In the genomic region with DNA sequence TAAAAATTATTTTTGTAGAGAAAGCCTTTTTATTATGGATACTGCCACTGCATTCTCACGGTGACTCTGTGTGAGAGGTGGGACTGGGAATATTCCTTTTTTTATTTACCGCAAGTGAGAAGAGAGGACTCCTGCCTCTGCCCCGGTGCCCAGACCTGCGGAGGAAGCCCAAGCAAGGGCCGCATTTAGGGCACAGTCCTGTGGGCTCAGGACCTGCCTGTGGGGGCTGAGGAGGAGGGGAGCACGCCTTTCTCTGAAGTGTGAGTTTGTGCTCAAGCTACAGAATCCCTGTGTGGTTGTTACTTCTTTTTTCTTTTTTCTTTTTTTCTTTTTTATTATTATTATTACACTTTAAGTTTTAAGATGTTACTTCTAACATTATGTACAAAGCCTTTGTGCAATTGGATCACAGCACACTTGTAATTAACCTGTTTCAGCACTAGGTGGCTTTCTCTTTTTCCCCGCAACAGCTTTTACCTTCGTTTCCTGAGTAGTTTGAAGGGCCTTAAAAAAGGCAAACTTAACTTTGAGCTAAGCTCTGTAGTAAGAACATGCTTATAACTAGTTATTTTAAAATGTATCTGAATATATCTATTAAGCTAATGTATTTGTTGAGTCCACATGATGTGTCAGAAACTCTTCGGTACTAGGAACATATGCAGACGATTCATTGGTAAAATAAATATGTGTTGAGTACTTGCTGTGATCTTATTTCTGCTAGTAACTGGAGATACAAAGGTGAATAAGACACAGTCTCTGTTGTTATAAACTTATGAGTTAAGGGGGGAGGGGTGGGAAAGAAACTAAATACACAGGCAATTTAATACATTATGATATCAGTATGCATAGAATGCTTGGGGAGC, we compare ENCODE assay signal across 8 cellular contexts. TPM values are rescaled to one million over a fixed set of nuclear protein-coding genes. Genes with fewer than 3 reads are reported as not detected.
DNase-seq lines count a peak whose midpoint lies in the region; ATAC-seq and TF ChIP-seq lines count a peak whose summit lies in the region.

No MANE protein-coding gene starts in this region.

- 50 to 56% (median 53%) methylated on average over 10 of the region's 10 CpGs for WGBS in adrenal gland, 4 donors

- TF ChIP-seq POLR2A in adrenal gland (IDR thresholded peaks at IDR 0.05): no peak

- H3K27me3 ChIP-seq in BE2C: no peaks in the 10 kb centered on the region
- H3K27me3 ChIP-seq in adrenal gland: no peaks in the 10 kb centered on the region

- no peak for DNase-seq in BE2C
- peak; percentile 73 for DNase-seq in Jurkat, Clone E6-1 (ENCODE audit: low read depth, low spot score)
- DNase-seq in adrenal gland: no peak
- peak; percentile 46 for DNase-seq in kidney glomerular epithelial cell (lab: John Stamatoyannopoulos, UW)
- no peak for DNase-seq in glomerular visceral epithelial cell (ENCODE audit: extremely low spot score)
- DNase-seq in SK-N-DZ (ENCODE audit: low spot score): no peak
- DNase-seq in NCI-H146 treated with DMSO at 0.1 percent for 48 hours (lab: John Stamatoyannopoulos, UW; ENCODE audit: unreplicated experiment): no peak

- peak; percentile 54 for ATAC-seq in GM18858 (IDR thresholded peaks at IDR 0.05; ENCODE audit: unreplicated experiment)

- H3K4me1 ChIP-seq in BE2C (no peaks in the 10 kb centered on the region; the same call in 1 of the 2 replicates), adrenal gland (replicated peaks in 1 of 2) (peaks cover 0 to 45% of the 10 kb centered on the region in 2 donors)

- intact Hi-C loops in adrenal gland (cut with DNase I): loop anchor here in 1 of 2 donors (5.0 kb wide), 1 partner anchor 111 kb away; no protein-coding TSS in a partner anchor

- H3K9me3 ChIP-seq in BE2C (no peaks in the 10 kb centered on the region), adrenal gland (replicated peaks in 1 of 3) (no peaks in the 10 kb centered on the region)

- no peak overlapping the region for H3K27ac ChIP-seq in adrenal gland

- TF ChIP-seq CTCF in BE2C (IDR thresholded peaks at IDR 0.05; ENCODE audit: low read depth, low read length): peak; percentile 74
- TF ChIP-seq CTCF in adrenal gland (IDR thresholded peaks at IDR 0.05): peak; percentile 54 to 74 (median 66)

- no peaks in the 10 kb centered on the region for H3K36me3 ChIP-seq in BE2C
- no peaks in the 10 kb centered on the region for H3K36me3 ChIP-seq in adrenal gland (replicated peaks in 1 of 2)

- H3K4me3 ChIP-seq in BE2C (ENCODE audit: low read depth, low read length) (no peak overlapping the region), adrenal gland (no peak overlapping the region)
- no peak overlapping the region for H3K4me3 ChIP-seq in Jurkat, Clone E6-1 (ENCODE audit: low read length)

RNA-seq across cellular contexts. Expression of gene AMOTL1, which starts 18.3 kb away (rescaled TPM):
- polyA plus RNA-seq in BE2C (2012; ENCODE audit: insufficient read depth, insufficient read length, low read depth): 43.2 TPM
- 15.8 TPM for polyA plus RNA-seq in Jurkat, Clone E6-1 (2012; ENCODE audit: insufficient read depth, insufficient read length)
- total RNA-seq in adrenal gland: 10 to 100 TPM; 15.6 to 26.7 (median 20.7) TPM
- 10 to 100 TPM in 1 of 3 donors, 1 to 10 TPM in 2; 3.0 to 11.9 (median 6.6) TPM for polyA plus RNA-seq in adrenal gland
- 29.1 and 29.3 TPM in 2 replicates for polyA plus RNA-seq in SK-N-DZ (2014; cell fraction: cytosol; rRNA removed)
- polyA plus RNA-seq in SK-N-DZ (2014; cell fraction: nucleus; rRNA removed): 22.3 and 29.8 TPM in 2 replicates

Comparison
In these comparisons a context has a peak if more than half of its experiments do, and no peak if none do; other contexts are left out.
1. DNase-seq: peak in Jurkat, Clone E6-1 (single experiment) and kidney glomerular epithelial cell (single experiment); none in BE2C (single experiment), adrenal gland (0 of 7), glomerular visceral epithelial cell (single experiment), SK-N-DZ (single experiment) and NCI-H146 treated with DMSO at 0.1 percent for 48 hours (single experiment).